17 cellular contexts compared by ENCODE assay signal in the genomic region with DNA sequence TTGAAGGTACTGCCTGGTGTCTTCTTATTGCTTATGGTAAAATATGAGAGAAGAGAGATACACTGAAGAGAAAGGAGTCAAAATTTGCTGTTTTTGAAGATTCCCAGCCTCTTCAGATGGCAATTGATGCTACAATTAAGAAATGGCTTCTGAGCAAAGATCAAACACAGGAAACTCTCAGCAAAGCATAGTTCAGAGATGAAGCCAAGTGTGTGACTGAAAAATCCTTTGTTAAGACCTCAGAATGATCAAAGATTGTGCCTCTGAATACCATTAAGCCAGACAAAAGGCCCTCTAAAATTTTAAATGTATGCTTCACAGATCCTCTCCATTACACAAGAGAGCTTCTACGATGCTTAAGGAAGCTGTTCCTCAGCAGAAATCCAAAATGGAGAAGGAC.
DNase-seq lines count a peak whose midpoint lies in the region; ATAC-seq and TF ChIP-seq lines count a peak whose summit lies in the region.
"Had no signal": no experiment of that assay in that cellular context is flagged by ENCODE, and none has a peak within 500 bp of the region (broad histone marks: within the 10 kb centered on the region; RNA-seq: fewer than 3 reads in every experiment).

No MANE protein-coding gene starts in this region.

- no peak overlapping the region for H3K4me3 ChIP-seq in SJSA1
- no peak overlapping the region for H3K4me3 ChIP-seq in naive thymus-derived CD4-positive, alpha-beta T cell (ENCODE audit: low read length)

- H3K36me3 Mint-ChIP-seq in activated naive CD4-positive, alpha-beta T cell treated with anti-CD3 and anti-CD28 coated beads for 36 hours (ENCODE audit: low read depth) = no peaks in the 10 kb centered on the region
- peaks cover 5% of the 10 kb centered on the region for H3K36me3 Mint-ChIP-seq in activated naive CD4-positive, alpha-beta T cell treated with anti-CD3 and anti-CD28 coated beads, Interleukin-2, amount 10 ng/mL, durations not matched to agents 7 days and 5 days
- peaks cover 0 to 3% (median 0%) of the 10 kb centered on the region in 5 donors for H3K36me3 Mint-ChIP-seq in naive thymus-derived CD4-positive, alpha-beta T cell

- H3K27ac Mint-ChIP-seq in activated naive CD4-positive, alpha-beta T cell treated with anti-CD3 and anti-CD28 coated beads for 36 hours = peak overlapping the region; percentile 6
- H3K27ac Mint-ChIP-seq in activated naive CD4-positive, alpha-beta T cell treated with anti-CD3 and anti-CD28 coated beads, Interleukin-2, amount 10 ng/mL, durations not matched to agents 7 days and 5 days = no peak overlapping the region
- peak overlapping the region in 8 of 9 donors; percentile 67 to 86 (median 80) for H3K27ac Mint-ChIP-seq in naive thymus-derived CD4-positive, alpha-beta T cell

- ATAC-seq in naive thymus-derived CD4-positive, alpha-beta T cell = peak; percentile 57
- ATAC-seq in HG02678 (IDR thresholded peaks at IDR 0.05; ENCODE audit: unreplicated experiment) = no peak
- ATAC-seq in SK-N-SH treated with all-trans-retinoic acid at 6 μM for 48 hours = no peak

- no peaks in the 10 kb centered on the region for H3K36me3 ChIP-seq in SJSA1
- no peaks in the 10 kb centered on the region for H3K36me3 ChIP-seq in naive thymus-derived CD4-positive, alpha-beta T cell (ENCODE audit: control insufficient read depth in 2 of 3, insufficient read depth in 3 of 3, low read length in 3 of 3)

- H3K27ac ChIP-seq in SJSA1 = peak overlapping the region; percentile 37; the same call in 1 of the 2 replicates
- peak overlapping the region; percentile 4 for H3K27ac ChIP-seq in naive thymus-derived CD4-positive, alpha-beta T cell (ENCODE audit: low read depth, low read length)
- H3K27ac ChIP-seq: C4-2B had no signal

- peaks cover 33% of the 10 kb centered on the region for H3K4me1 Mint-ChIP-seq in activated naive CD4-positive, alpha-beta T cell treated with anti-CD3 and anti-CD28 coated beads for 36 hours (ENCODE audit: low read depth)
- peaks cover 21% of the 10 kb centered on the region for H3K4me1 Mint-ChIP-seq in activated naive CD4-positive, alpha-beta T cell treated with anti-CD3 and anti-CD28 coated beads, Interleukin-2, amount 10 ng/mL, durations not matched to agents 7 days and 5 days
- peaks cover 6 to 69% (median 55%) of the 10 kb centered on the region in 7 donors for H3K4me1 Mint-ChIP-seq in naive thymus-derived CD4-positive, alpha-beta T cell

- no peak for DNase-seq in activated naive CD4-positive, alpha-beta T cell treated with anti-CD3 and anti-CD28 coated beads for 36 hours
- no peak for DNase-seq in activated naive CD4-positive, alpha-beta T cell treated with anti-CD3 and anti-CD28 coated beads, Interleukin-2, amount 10 ng/mL, durations not matched to agents 7 days and 5 days
- DNase-seq in EH (ENCODE audit: low read depth) (peak; percentile 6), SJSA1 (ENCODE audit: low read depth in 1 of 2, low spot score in 2 of 2) (no peak), KG1 (lab: John Stamatoyannopoulos, UW) (no peak)
- DNase-seq in naive thymus-derived CD4-positive, alpha-beta T cell = peak in 5 of 9 donors; percentile 21 to 34 (median 30)
- DNase-seq: COR-L47, DMS53, NCI-H1417 treated with DMSO at 0.1 percent for 48 hours, NCI-H1930, NCI-H2171 treated with DMSO at 0.1 percent for 48 hours, NCI-H446 treated with DMSO at 0.1 percent for 48 hours, OCI-M1, RPMI8226 had no signal

- intact Hi-C loops in activated naive CD4-positive, alpha-beta T cell treated with anti-CD3 and anti-CD28 coated beads for 36 hours (cut with micrococcal nuclease) = loop anchor here (2.0 kb wide), 1 partner anchor 107 kb away; no protein-coding TSS in a partner anchor
- intact Hi-C loops in naive thymus-derived CD4-positive, alpha-beta T cell (cut with micrococcal nuclease) = loop anchor here in 1 of 2 donors (1.0 to 5.0 kb wide), 3 partner anchors 8 to 401 kb away; no protein-coding TSS in a partner anchor

- H3K9me3 Mint-ChIP-seq in activated naive CD4-positive, alpha-beta T cell treated with anti-CD3 and anti-CD28 coated beads for 36 hours = no peaks in the 10 kb centered on the region
- peaks cover 9% of the 10 kb centered on the region for H3K9me3 Mint-ChIP-seq in activated naive CD4-positive, alpha-beta T cell treated with anti-CD3 and anti-CD28 coated beads, Interleukin-2, amount 10 ng/mL, durations not matched to agents 7 days and 5 days
- H3K9me3 Mint-ChIP-seq in naive thymus-derived CD4-positive, alpha-beta T cell = peaks cover 0 to 4% (median 0%) of the 10 kb centered on the region in 11 donors

- H3K4me3 Mint-ChIP-seq in activated naive CD4-positive, alpha-beta T cell treated with anti-CD3 and anti-CD28 coated beads for 36 hours = no peak overlapping the region
- H3K4me3 Mint-ChIP-seq in activated naive CD4-positive, alpha-beta T cell treated with anti-CD3 and anti-CD28 coated beads, Interleukin-2, amount 10 ng/mL, durations not matched to agents 7 days and 5 days = no peak overlapping the region
- peak overlapping the region in 7 of 10 donors; percentile 1 to 52 (median 19) for H3K4me3 Mint-ChIP-seq in naive thymus-derived CD4-positive, alpha-beta T cell

- POLR2A ChIA-PET in naive thymus-derived CD4-positive, alpha-beta T cell (lab: Charles Lee) = interaction anchor here (0.8 to 2.1 kb wide), 4 partner anchors 8 to 50 kb away, joined by 3 to 8 read pairs (median 4); no protein-coding TSS in a partner anchor

- CTCF ChIA-PET in activated naive CD4-positive, alpha-beta T cell treated with anti-CD3 and anti-CD28 coated beads for 36 hours (lab: Charles Lee) = interaction anchor here (0.6 to 0.7 kb wide), 2 partner anchors 173 to 392 kb away, joined by 3 read pairs; no protein-coding TSS in a partner anchor
- CTCF ChIA-PET in activated naive CD4-positive, alpha-beta T cell treated with anti-CD3 and anti-CD28 coated beads, Interleukin-2, amount 10 ng/mL, durations not matched to agents 7 days and 5 days (lab: Charles Lee) = interaction anchor here (0.7 kb wide), 1 partner anchor 105 kb away, joined by 3 read pairs; no protein-coding TSS in a partner anchor
- CTCF ChIA-PET in naive thymus-derived CD4-positive, alpha-beta T cell (lab: Charles Lee) = interaction anchor here (0.7 kb wide), 1 partner anchor 59 kb away, joined by 3 read pairs; no protein-coding TSS in a partner anchor

- peaks cover 6% of the 10 kb centered on the region for H3K4me1 ChIP-seq in SJSA1 (replicated peaks)
- peaks cover 0 to 37% of the 10 kb centered on the region in 2 donors for H3K4me1 ChIP-seq in naive thymus-derived CD4-positive, alpha-beta T cell (ENCODE audit: control insufficient read depth in 2 of 2, insufficient read depth in 2 of 2, low read length in 2 of 2)

- H3K27me3 Mint-ChIP-seq in activated naive CD4-positive, alpha-beta T cell treated with anti-CD3 and anti-CD28 coated beads for 36 hours (ENCODE audit: low read depth) = no peaks in the 10 kb centered on the region
- H3K27me3 Mint-ChIP-seq in activated naive CD4-positive, alpha-beta T cell treated with anti-CD3 and anti-CD28 coated beads, Interleukin-2, amount 10 ng/mL, durations not matched to agents 7 days and 5 days = peaks cover 7% of the 10 kb centered on the region
- H3K27me3 Mint-ChIP-seq in naive thymus-derived CD4-positive, alpha-beta T cell = peaks cover 0 to 2% (median 0%) of the 10 kb centered on the region in 5 donors

- H3K27me3 ChIP-seq in SJSA1 (replicated peaks) = no peaks in the 10 kb centered on the region
- H3K27me3 ChIP-seq in naive thymus-derived CD4-positive, alpha-beta T cell (ENCODE audit: control insufficient read depth in 2 of 2, insufficient read depth in 2 of 2, low read length in 2 of 2) = no peaks in the 10 kb centered on the region

- H3K9me3 ChIP-seq in SJSA1 (replicated peaks) = peaks cover 6% of the 10 kb centered on the region
- no peaks in the 10 kb centered on the region for H3K9me3 ChIP-seq in naive thymus-derived CD4-positive, alpha-beta T cell (ENCODE audit: control insufficient read depth in 2 of 3, low read length in 3 of 3)

TF ChIP-seq in SK-N-SH treated with all-trans-retinoic acid at 6 μM for 48 hours, 23 proteins besides CTCF, POLR2A, EP300 and RAD21:
- no peak for TF ChIP-seq ZNF565 (CRISPR knock-in tag; conservative IDR thresholded peaks at IDR 0.05; ENCODE audit: low read depth)
TF ChIP-seq in SK-N-SH treated with all-trans-retinoic acid at 6 μM for 48 hours: peak in this region for 0.

Comparison
In these comparisons a context has a peak if more than half of its experiments do, and no peak if none do; other contexts are left out.
1. DNase-seq: peak in EH (single experiment) and naive thymus-derived CD4-positive, alpha-beta T cell (5 of 9); none in activated naive CD4-positive, alpha-beta T cell treated with anti-CD3 and anti-CD28 coated beads for 36 hours (single experiment), activated naive CD4-positive, alpha-beta T cell treated with anti-CD3 and anti-CD28 coated beads, Interleukin-2, amount 10 ng/mL, durations not matched to agents 7 days and 5 days (single experiment), SJSA1 (0 of 2) and KG1 (single experiment).
2. H3K4me3 Mint-ChIP-seq: peak in naive thymus-derived CD4-positive, alpha-beta T cell (7 of 10); none in activated naive CD4-positive, alpha-beta T cell treated with anti-CD3 and anti-CD28 coated beads for 36 hours (single experiment) and activated naive CD4-positive, alpha-beta T cell treated with anti-CD3 and anti-CD28 coated beads, Interleukin-2, amount 10 ng/mL, durations not matched to agents 7 days and 5 days (single experiment).